ENCODE assay signal across 8 cellular contexts in genomic region chr9:110316255-110316921, GRCh38. TPM values are rescaled to one million over a fixed set of nuclear protein-coding genes. Genes with fewer than 3 reads are reported as not detected.
DNase-seq lines count a peak whose midpoint lies in the region; ATAC-seq, FAIRE-seq and TF ChIP-seq lines count a peak whose summit lies in the region.

No MANE protein-coding gene starts in this region.

- CTCF ChIA-PET in CD8-positive, alpha-beta memory T cell (lab: Charles Lee): no interaction called here
- CTCF ChIA-PET in GM12878 (lab: Yijun Ruan, JAX): interaction anchor here (0.7 to 1.7 kb wide), 5 partner anchors 14 to 111 kb away, joined by 3 to 4 read pairs (median 3); no protein-coding TSS in a partner anchor

- peak overlapping the region in 6 of 7 donors; percentile 7 to 64 (median 42) for H3K4me3 Mint-ChIP-seq in CD8-positive, alpha-beta memory T cell

- TF ChIP-seq CTCF in GM12878 (IDR thresholded peaks at IDR 0.05 in 2 of 3, conservative IDR thresholded peaks at IDR 0.05 in 1 of 3; ENCODE audit: control insufficient read depth in 2 of 3, extremely low read depth in 1 of 3, insufficient read depth in 1 of 3, low read depth in 3 of 3, low read length in 3 of 3): no peak
- TF ChIP-seq CTCF in esophagus squamous epithelium (IDR thresholded peaks at IDR 0.05): no peak
- TF ChIP-seq CTCF in body of pancreas (IDR thresholded peaks at IDR 0.05): no peak

- in situ Hi-C loops in GM12878 (cut with MboI): no loop called here

- WGBS in GM12878 (ENCODE audit: insufficient coverage, insufficient replicate concordance, low lambda C conversion rate, missing lambda C conversion rate): 2% methylated on average over 4 of the region's 4 CpGs
- WGBS in esophagus squamous epithelium, 2 donors: 56 to 57% methylated on average over 4 of the region's 4 CpGs
- WGBS in body of pancreas, 2 donors: 49 to 65% methylated on average over 4 of the region's 4 CpGs

- no peaks in the 10 kb centered on the region for H3K36me3 Mint-ChIP-seq in CD8-positive, alpha-beta memory T cell

- no peak for TF ChIP-seq RAD21 in GM12878 (IDR thresholded peaks at IDR 0.05; ENCODE audit: insufficient read depth, low read depth, low read length)

- no peak overlapping the region for H3K4me3 ChIP-seq in CD8-positive, alpha-beta memory T cell (ENCODE audit: low read length)
- peak overlapping the region; percentile 12; the same call in 1 of the 2 replicates for H3K4me3 ChIP-seq in GM12878
- peak overlapping the region in 1 of 4 donors; percentile 21 for H3K4me3 ChIP-seq in esophagus squamous epithelium
- H3K4me3 ChIP-seq in body of pancreas: no peak overlapping the region

- peak; percentile 96 for ATAC-seq in GM19452 (IDR thresholded peaks at IDR 0.05; ENCODE audit: unreplicated experiment)
- peak; percentile 93 for ATAC-seq in HG03378 (IDR thresholded peaks at IDR 0.05; ENCODE audit: unreplicated experiment)
- peak; percentile 93 for ATAC-seq in GM12878
- ATAC-seq in body of pancreas: no peak

- H3K27me3 ChIP-seq in CD8-positive, alpha-beta memory T cell (ENCODE audit: insufficient read depth, low read length, poor library complexity, severe bottlenecking): no peaks in the 10 kb centered on the region
- no peaks in the 10 kb centered on the region for H3K27me3 ChIP-seq in GM12878 (replicated peaks in 1 of 2; ENCODE audit: control insufficient read depth in 2 of 2, insufficient read depth in 2 of 2, low read length in 1 of 2)
- no peaks in the 10 kb centered on the region for H3K27me3 ChIP-seq in esophagus squamous epithelium
- no peaks in the 10 kb centered on the region for H3K27me3 ChIP-seq in body of pancreas

- peak overlapping the region; percentile 64 for H3K4me2 ChIP-seq in GM12878 (ENCODE audit: control insufficient read depth, insufficient read depth)

- TF ChIP-seq EP300 in GM12878 (IDR thresholded peaks at IDR 0.05; ENCODE audit: borderline replicate concordance in 1 of 2, control insufficient read depth in 1 of 2, low read depth in 2 of 2, low read length in 2 of 2): no peak

- TF ChIP-seq POLR2A in GM12878 (IDR thresholded peaks at IDR 0.05; ENCODE audit: low read depth, low read length) (no peak), esophagus squamous epithelium (IDR thresholded peaks at IDR 0.05) (no peak), body of pancreas (IDR thresholded peaks at IDR 0.05) (no peak)

- SMC1A ChIA-PET in GM12878 (lab: Charles Lee; ENCODE audit: uncharacterized antibody, unreplicated experiment): interaction anchor here (0.9 to 1.6 kb wide), 4 partner anchors 8 to 288 kb away, joined by 3 to 6 read pairs (median 4); no protein-coding TSS in a partner anchor

- H3K27ac Mint-ChIP-seq in CD8-positive, alpha-beta memory T cell: peak overlapping the region in 3 of 8 donors; percentile 11 to 52 (median 47)

- peak; percentile 93 for FAIRE-seq in GM12878 (lab: Jason Lieb, UNC)

- intact Hi-C loops in GM12878 (cut with micrococcal nuclease; ENCODE audit: unreplicated experiment) (no loop called here), esophagus squamous epithelium (cut with DNase I) (no loop called here), body of pancreas (cut with DNase I) (no loop called here)

- peaks cover 0 to 18% of the 10 kb centered on the region in 2 donors for H3K27me3 Mint-ChIP-seq in CD8-positive, alpha-beta memory T cell

- no peaks in the 10 kb centered on the region for H3K9me3 ChIP-seq in CD8-positive, alpha-beta memory T cell (ENCODE audit: low read length)
- H3K9me3 ChIP-seq in GM12878 (replicated peaks; ENCODE audit: control insufficient read depth, insufficient read depth, low read length) (no peaks in the 10 kb centered on the region), esophagus squamous epithelium (peaks cover 0 to 7% (median 0%) of the 10 kb centered on the region in 3 donors), body of pancreas (no peaks in the 10 kb centered on the region)

- H3K4me1 ChIP-seq in CD8-positive, alpha-beta memory T cell (ENCODE audit: insufficient read depth, low read length): no peaks in the 10 kb centered on the region
- H3K4me1 ChIP-seq in GM12878 (ENCODE audit: control insufficient read depth, insufficient read depth, low read length): peaks cover 7% of the 10 kb centered on the region
- no peaks in the 10 kb centered on the region for H3K4me1 ChIP-seq in esophagus squamous epithelium
- no peaks in the 10 kb centered on the region for H3K4me1 ChIP-seq in body of pancreas

- RAD21 ChIA-PET in GM12878 (lab: Charles Lee; ENCODE audit: unreplicated experiment): interaction anchor here (0.9 to 1.5 kb wide), 4 partner anchors 10 to 133 kb away, joined by 3 to 6 read pairs (median 3); partner anchors contain the start of gene TXN

- H2AFZ ChIP-seq in GM12878 (ENCODE audit: control insufficient read depth, low read depth, low read length): peak overlapping the region; percentile 37

- DNase-seq in CD8-positive, alpha-beta memory T cell: no peak
- DNase-seq in GM12878 (ENCODE audit: low read depth, low spot score) (no peak), NCI-H146 (lab: John Stamatoyannopoulos, UW) (no peak), esophagus squamous epithelium (lab: John Stamatoyannopoulos, UW) (no peak), body of pancreas (no peak), nucleus accumbens (lab: John Stamatoyannopoulos, UW) (no peak)

- H3K9ac ChIP-seq in GM12878 (ENCODE audit: control insufficient read depth, insufficient read depth, low read length): no peak overlapping the region; the same call in 1 of the 2 replicates

- no peaks in the 10 kb centered on the region for H4K20me1 ChIP-seq in GM12878 (ENCODE audit: control insufficient read depth, insufficient read depth)

- no peaks in the 10 kb centered on the region for H3K36me3 ChIP-seq in CD8-positive, alpha-beta memory T cell (ENCODE audit: insufficient read depth, low read length)
- H3K36me3 ChIP-seq in GM12878 (ENCODE audit: control insufficient read depth in 2 of 2, insufficient read depth in 2 of 2, low read length in 1 of 2): no peaks in the 10 kb centered on the region
- H3K36me3 ChIP-seq in esophagus squamous epithelium: no peaks in the 10 kb centered on the region
- H3K36me3 ChIP-seq in body of pancreas (replicated peaks in 1 of 2; ENCODE audit: insufficient read depth in 1 of 2, low read depth in 2 of 2): no peaks in the 10 kb centered on the region

- BruUV-seq in GM12878 (replicated peaks; lab: Mats Ljungman, UMichigan): no TSS peak

- H3K79me2 ChIP-seq in GM12878 (ENCODE audit: control insufficient read depth, insufficient read depth, low read length): no peaks in the 10 kb centered on the region

- H3K9me3 Mint-ChIP-seq in CD8-positive, alpha-beta memory T cell: peaks cover 0 to 8% (median 2%) of the 10 kb centered on the region in 5 donors

- POLR2A ChIA-PET in CD8-positive, alpha-beta memory T cell (lab: Charles Lee): no interaction called here
- POLR2A ChIA-PET in GM12878 (lab: Charles Lee): interaction anchor here (1.1 to 1.7 kb wide), 2 partner anchors 58 to 59 kb away, joined by 3 to 4 read pairs; no protein-coding TSS in a partner anchor

- peaks cover 7 to 8% (median 8%) of the 10 kb centered on the region in 3 donors for H3K4me1 Mint-ChIP-seq in CD8-positive, alpha-beta memory T cell

- H3K27ac ChIP-seq in CD8-positive, alpha-beta memory T cell (ENCODE audit: low read depth, low read length): no peak overlapping the region
- H3K27ac ChIP-seq in GM12878 (ENCODE audit: control insufficient read depth, insufficient read depth) (peak overlapping the region; percentile 51), esophagus squamous epithelium (no peak overlapping the region), body of pancreas (no peak overlapping the region)

TF ChIP-seq in GM12878, 131 proteins besides CTCF, POLR2A, EP300 and RAD21 (continues in another document):
- no peak for TF ChIP-seq TAF1 (IDR thresholded peaks at IDR 0.05; ENCODE audit: borderline replicate concordance, low read depth, low read length)
- TF ChIP-seq NFIC (IDR thresholded peaks at IDR 0.05; ENCODE audit: low read depth, low read length): 0 out of 2 replicates have a peak, but pooled peaks have one; percentile 18
- TF ChIP-seq SPI1 (IDR thresholded peaks at IDR 0.05; ENCODE audit: borderline replicate concordance, insufficient read depth, low read depth, low read length): peak; percentile 85
- 0 out of 2 replicates have a peak, but pooled peaks have one; percentile 60 for TF ChIP-seq TCF12 (IDR thresholded peaks at IDR 0.05; ENCODE audit: low read depth, low read length)

RNA-seq across cellular contexts. Expression of gene TXNDC8, which starts 21.3 kb away (rescaled TPM):
- not detected for total RNA-seq in CD8-positive, alpha-beta memory T cell
- not detected for polyA plus RNA-seq in CD8-positive, alpha-beta memory T cell
- not detected in 2 replicates for total RNA-seq in GM12878 (2013; cell fraction: nucleolus; rRNA removed)
- not detected in 2 replicates for total RNA-seq in GM12878 (2014; rRNA removed)
- not detected in 2 replicates for total RNA-seq in GM12878 (2014; rRNA removed; fragmentation: Illumina TruSeq; extraction: Trizol)
- total RNA-seq in GM12878 (2021): not detected in 2 replicates
- not detected for polyA plus RNA-seq in GM12878 (2011; ENCODE audit: low read depth)
- not detected in 2 replicates for polyA plus RNA-seq in GM12878 (2011; rRNA removed)
- not detected in 2 replicates for polyA plus RNA-seq in GM12878 (2011; cell fraction: cytosol; rRNA removed)
- not detected in 2 replicates for polyA plus RNA-seq in GM12878 (2011; cell fraction: nucleus; rRNA removed)
- not detected in 2 replicates for polyA plus RNA-seq in GM12878 (2012)
- polyA plus RNA-seq in GM12878 (2014; fragmentation: Illumina TruSeq; extraction: Trizol): 0.13 TPM in 1 of 2 replicates, not detected in the other
- polyA plus RNA-seq in GM12878 (2014; fragmentation: Nextera tagmentation; extraction: Ambion mirVana): not detected
- polyA plus RNA-seq in GM12878 (2014; rRNA removed): not detected in 2 replicates
- not detected for polyA plus RNA-seq in GM12878 (2016; fragmentation: Nextera tagmentation; extraction: Ambion mirVana)
- not detected in 2 replicates for polyA minus RNA-seq in GM12878 (2011; rRNA and poly(A)+ RNA removed)
- polyA minus RNA-seq in GM12878 (2011; cell fraction: cytosol; rRNA and poly(A)+ RNA removed): not detected in 2 replicates
- not detected in 2 replicates for polyA minus RNA-seq in GM12878 (2011; cell fraction: nucleus; rRNA and poly(A)+ RNA removed)
- total RNA-seq in esophagus squamous epithelium: not detected
- total RNA-seq in body of pancreas: not detected
